ENCODE assay signal across 8 cellular contexts in the genomic region with DNA sequence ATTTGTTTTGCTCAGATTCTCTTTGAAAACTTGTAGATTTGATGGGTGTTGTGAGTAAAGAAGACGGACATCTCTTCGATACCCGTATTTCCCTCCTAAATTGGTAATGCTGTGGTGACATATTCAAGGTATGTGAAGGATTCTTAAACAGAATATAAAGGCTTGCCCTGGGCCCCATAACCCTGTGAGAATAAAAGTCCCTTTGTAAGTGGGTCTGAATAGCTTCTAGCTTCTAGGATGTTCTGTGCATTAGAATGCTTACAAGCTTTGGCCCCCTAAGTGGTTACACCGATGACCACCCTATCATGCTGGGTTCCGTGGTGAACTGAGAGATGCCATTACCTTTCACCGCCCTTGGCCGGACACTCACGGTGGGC. TPM values are rescaled to one million over a fixed set of nuclear protein-coding genes. Genes with fewer than 3 reads are reported as not detected.
DNase-seq lines count a peak whose midpoint lies in the region; ATAC-seq and TF ChIP-seq lines count a peak whose summit lies in the region.

No MANE protein-coding gene starts in this region.

- H3K4me1 Mint-ChIP-seq in CD8-positive, alpha-beta memory T cell = peaks cover 19 to 39% (median 22%) of the 10 kb centered on the region in 3 donors
- H3K4me1 Mint-ChIP-seq in natural killer cell treated with Interleukin-12 subunit alpha and Interleukin-12 subunit beta and Interleukin-15 and Interleukin-18, amount 100 ng/mL, for 72 hours (ENCODE audit: low read depth in 2 of 2) = peaks cover 22 to 25% of the 10 kb centered on the region in 2 donors

- no peaks in the 10 kb centered on the region for H3K9me3 Mint-ChIP-seq in CD8-positive, alpha-beta memory T cell
- H3K9me3 Mint-ChIP-seq in natural killer cell treated with Interleukin-12 subunit alpha and Interleukin-12 subunit beta and Interleukin-15 and Interleukin-18, amount 100 ng/mL, for 72 hours = no peaks in the 10 kb centered on the region

- peak overlapping the region; percentile 97 for H3K4me3 ChIP-seq in CD8-positive, alpha-beta memory T cell (ENCODE audit: low read length)
- H3K4me3 ChIP-seq in KMS-11 (IDR thresholded peaks at IDR 0.05; ENCODE audit: insufficient read depth, low read depth, low read length) = no peak overlapping the region
- peak overlapping the region; percentile 76 for H3K4me3 ChIP-seq in colonic mucosa

- no peak for ATAC-seq in natural killer cell treated with Interleukin-12 subunit alpha and Interleukin-12 subunit beta and Interleukin-15 and Interleukin-18, amount 100 ng/mL, for 72 hours
- ATAC-seq in GM19023 (IDR thresholded peaks at IDR 0.05; ENCODE audit: unreplicated experiment) (no peak), GM18517 (IDR thresholded peaks at IDR 0.05; ENCODE audit: unreplicated experiment) (no peak)

- no peaks in the 10 kb centered on the region for H3K9me3 ChIP-seq in CD8-positive, alpha-beta memory T cell (ENCODE audit: low read length)
- no peaks in the 10 kb centered on the region for H3K9me3 ChIP-seq in colonic mucosa

- peaks cover 0 to 1% of the 10 kb centered on the region in 2 donors for H3K27me3 Mint-ChIP-seq in CD8-positive, alpha-beta memory T cell
- H3K27me3 Mint-ChIP-seq in natural killer cell treated with Interleukin-12 subunit alpha and Interleukin-12 subunit beta and Interleukin-15 and Interleukin-18, amount 100 ng/mL, for 72 hours = no peaks in the 10 kb centered on the region

- peak overlapping the region; percentile 8 to 93 (median 74) for H3K27ac Mint-ChIP-seq in CD8-positive, alpha-beta memory T cell
- peak overlapping the region; percentile 79 to 92 for H3K27ac Mint-ChIP-seq in natural killer cell treated with Interleukin-12 subunit alpha and Interleukin-12 subunit beta and Interleukin-15 and Interleukin-18, amount 100 ng/mL, for 72 hours

- peak overlapping the region; percentile 62 for H3K4me2 ChIP-seq in KMS-11

- POLR2A ChIA-PET in CD8-positive, alpha-beta memory T cell (lab: Charles Lee) = interaction anchor here (0.7 to 1.8 kb wide), 7 partner anchors 61 to 198 kb away, joined by 3 to 21 read pairs (median 3); a partner anchor contains a TSS

- H3K9ac ChIP-seq in KMS-11 = peak overlapping the region; percentile 65
- peak overlapping the region; percentile 77 to 83 for H3K9ac ChIP-seq in colonic mucosa (ENCODE audit: low read depth in 2 of 2, low read length in 2 of 2)

- no peak for DNase-seq in CD8-positive, alpha-beta memory T cell
- DNase-seq in colonic mucosa = no peak
- DNase-seq in natural killer cell treated with Interleukin-12 subunit alpha and Interleukin-12 subunit beta and Interleukin-15 and Interleukin-18, amount 100 ng/mL, for 72 hours (ENCODE audit: low spot score) = no peak
- DNase-seq in iPS-NIHi11 (ENCODE audit: low spot score) = no peak
- DNase-seq in NCI-H1417 (lab: John Stamatoyannopoulos, UW) = no peak

- H3K27me3 ChIP-seq in CD8-positive, alpha-beta memory T cell (ENCODE audit: insufficient read depth, low read length, poor library complexity, severe bottlenecking) = no peaks in the 10 kb centered on the region
- H3K27me3 ChIP-seq in KMS-11 (ENCODE audit: insufficient read depth, low read depth) (no peaks in the 10 kb centered on the region), colonic mucosa (no peaks in the 10 kb centered on the region)

- peak overlapping the region; percentile 96 to 99 (median 98) for H3K4me3 Mint-ChIP-seq in CD8-positive, alpha-beta memory T cell
- H3K4me3 Mint-ChIP-seq in natural killer cell treated with Interleukin-12 subunit alpha and Interleukin-12 subunit beta and Interleukin-15 and Interleukin-18, amount 100 ng/mL, for 72 hours = peak overlapping the region; percentile 96

- intact Hi-C loops in colonic mucosa (cut with DNase I) = loop anchor here (10.0 kb wide), 1 partner anchor 93 kb away; a partner anchor contains a TSS

- H3K36me3 ChIP-seq in CD8-positive, alpha-beta memory T cell (ENCODE audit: insufficient read depth, low read length) = no peaks in the 10 kb centered on the region
- no peaks in the 10 kb centered on the region for H3K36me3 ChIP-seq in KMS-11 (ENCODE audit: insufficient read depth)
- H3K36me3 ChIP-seq in colonic mucosa = no peaks in the 10 kb centered on the region

- peaks cover 21% of the 10 kb centered on the region for H3K4me1 ChIP-seq in CD8-positive, alpha-beta memory T cell (ENCODE audit: insufficient read depth, low read length)
- H3K4me1 ChIP-seq in KMS-11 (ENCODE audit: low read depth, poor library complexity, severe bottlenecking) (peaks cover 15% of the 10 kb centered on the region), colonic mucosa (no peaks in the 10 kb centered on the region)

- TF ChIP-seq CTCF in KMS-11 (conservative IDR thresholded peaks at IDR 0.05; ENCODE audit: low read depth, low read length) (no peak), colonic mucosa (IDR thresholded peaks at IDR 0.05) (no peak)

- H3K79me2 ChIP-seq in KMS-11 (ENCODE audit: insufficient read depth, low read depth) = peaks cover 18% of the 10 kb centered on the region; the same call in 1 of the 2 replicates

- CTCF ChIA-PET in CD8-positive, alpha-beta memory T cell (lab: Charles Lee) = interaction anchor here (0.7 to 1.8 kb wide), 12 partner anchors 11 to 301 kb away, joined by 3 to 11 read pairs (median 4); a partner anchor contains a TSS

- H3K36me3 Mint-ChIP-seq in CD8-positive, alpha-beta memory T cell = peaks cover 0 to 18% (median 0%) of the 10 kb centered on the region in 3 donors
- H3K36me3 Mint-ChIP-seq in natural killer cell treated with Interleukin-12 subunit alpha and Interleukin-12 subunit beta and Interleukin-15 and Interleukin-18, amount 100 ng/mL, for 72 hours = no peaks in the 10 kb centered on the region

- H3K27ac ChIP-seq in CD8-positive, alpha-beta memory T cell (ENCODE audit: low read depth, low read length) = peak overlapping the region; percentile 77
- no peak overlapping the region for H3K27ac ChIP-seq in KMS-11
- H3K27ac ChIP-seq in colonic mucosa = peak overlapping the region; percentile 76

- peak overlapping the region; percentile 99 for H2AFZ ChIP-seq in KMS-11 (ENCODE audit: low read depth)

- no peaks in the 10 kb centered on the region for H4K20me1 ChIP-seq in KMS-11 (ENCODE audit: insufficient read depth)

RNA-seq across cellular contexts. Expression of a gene that starts 0.6 kb away (rescaled TPM):
- total RNA-seq in CD8-positive, alpha-beta memory T cell = 10 to 100 TPM; 18.4 to 19.8 TPM
- 1.6 TPM for polyA plus RNA-seq in CD8-positive, alpha-beta memory T cell
- 10 to 100 TPM; 11.0 to 15.6 TPM for total RNA-seq in colonic mucosa
- total RNA-seq in natural killer cell treated with Interleukin-12 subunit alpha and Interleukin-12 subunit beta and Interleukin-15 and Interleukin-18, amount 100 ng/mL, for 72 hours = 10 to 100 TPM; 14.4 to 17.8 TPM
